ENCODE assay signal across 1 cellular context in the genomic region with DNA sequence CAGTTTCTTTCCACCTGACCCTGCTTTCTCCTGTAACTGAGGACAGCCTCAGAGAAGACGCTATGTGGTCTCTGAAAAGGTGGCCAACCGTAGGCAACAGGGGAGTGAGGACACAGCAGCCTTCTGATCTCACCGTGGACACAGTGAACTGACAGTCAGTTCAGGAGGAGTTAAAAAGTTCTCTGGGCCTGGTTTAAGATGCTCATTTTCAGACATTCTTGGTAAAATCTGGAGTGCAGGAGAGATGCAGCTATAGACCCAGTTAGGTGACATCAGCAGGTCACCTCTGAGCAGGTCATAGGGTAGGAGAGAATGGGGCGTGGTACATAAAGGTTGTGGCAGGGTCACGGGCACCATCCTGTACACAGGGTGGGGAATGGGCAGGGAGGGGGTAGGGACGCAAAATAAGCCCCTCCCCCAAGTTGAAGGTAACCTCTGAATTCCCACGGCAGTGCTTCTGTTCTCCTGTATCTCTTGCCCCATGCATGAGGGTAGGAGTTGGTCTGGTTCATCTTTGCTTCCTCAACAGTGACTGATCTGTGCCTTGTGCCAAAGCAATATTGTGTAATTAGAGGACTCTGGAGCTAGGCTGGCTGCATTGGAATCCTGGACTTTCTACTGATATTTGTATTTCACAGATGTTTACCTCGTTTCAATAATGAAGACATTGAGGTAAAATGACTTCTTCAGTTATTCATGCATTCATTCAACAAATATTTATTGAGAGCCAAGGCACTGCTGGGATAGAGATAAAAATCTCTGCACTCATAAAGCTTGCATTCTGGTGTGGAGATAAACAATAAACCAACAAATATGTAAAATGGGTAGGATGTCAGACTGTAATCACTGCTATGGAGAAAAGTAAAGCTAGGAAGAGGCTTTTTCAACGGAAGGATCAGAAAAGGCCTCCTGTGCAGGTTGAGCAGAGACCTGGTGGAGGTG.
TF ChIP-seq lines count a peak whose summit lies in the region.

No MANE protein-coding gene starts in this region.

TF ChIP-seq in HepG2, 621 proteins besides CTCF, POLR2A, EP300 and RAD21 (continued from another document):
- no peak for TF ChIP-seq ZNF614 (CRISPR knock-in tag; IDR thresholded peaks at IDR 0.05; ENCODE audit: borderline replicate concordance)
- no peak for TF ChIP-seq ZMAT3 (CRISPR knock-in tag; conservative IDR thresholded peaks at IDR 0.05)
- TF ChIP-seq AFF4 (CRISPR knock-in tag; IDR thresholded peaks at IDR 0.05): no peak
- TF ChIP-seq POGZ (CRISPR knock-in tag; IDR thresholded peaks at IDR 0.05): no peak
- TF ChIP-seq PCBP2 (optimal IDR thresholded peaks at IDR 0.05; ENCODE audit: low read depth, low read length, poor library complexity, severe bottlenecking): no peak
- TF ChIP-seq, protein P1, sequence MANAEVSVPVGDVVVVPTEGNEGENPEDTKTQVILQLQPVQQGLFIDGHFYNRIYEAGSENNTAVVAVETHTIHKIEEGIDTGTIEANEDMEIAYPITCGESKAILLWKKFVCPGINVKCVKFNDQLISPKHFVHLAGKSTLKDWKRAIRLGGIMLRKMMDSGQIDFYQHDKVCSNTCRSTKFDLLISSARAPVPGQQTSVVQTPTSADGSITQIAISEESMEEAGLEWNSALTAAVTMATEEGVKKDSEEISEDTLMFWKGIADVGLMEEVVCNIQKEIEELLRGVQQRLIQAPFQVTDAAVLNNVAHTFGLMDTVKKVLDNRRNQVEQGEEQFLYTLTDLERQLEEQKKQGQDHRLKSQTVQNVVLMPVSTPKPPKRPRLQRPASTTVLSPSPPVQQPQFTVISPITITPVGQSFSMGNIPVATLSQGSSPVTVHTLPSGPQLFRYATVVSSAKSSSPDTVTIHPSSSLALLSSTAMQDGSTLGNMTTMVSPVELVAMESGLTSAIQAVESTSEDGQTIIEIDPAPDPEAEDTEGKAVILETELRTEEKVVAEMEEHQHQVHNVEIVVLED (CRISPR knock-in tag; IDR thresholded peaks at IDR 0.05; ENCODE audit: borderline replicate concordance): no peak
- TF ChIP-seq AGO2 (optimal IDR thresholded peaks at IDR 0.05; ENCODE audit: low read depth, low read length): no peak
- TF ChIP-seq ZNF7 (CRISPR knock-in tag; IDR thresholded peaks at IDR 0.05): no peak
- no peak for TF ChIP-seq HNRNPK (IDR thresholded peaks at IDR 0.05; ENCODE audit: low read depth, low read length, poor library complexity, severe bottlenecking)
- TF ChIP-seq, protein P2, sequence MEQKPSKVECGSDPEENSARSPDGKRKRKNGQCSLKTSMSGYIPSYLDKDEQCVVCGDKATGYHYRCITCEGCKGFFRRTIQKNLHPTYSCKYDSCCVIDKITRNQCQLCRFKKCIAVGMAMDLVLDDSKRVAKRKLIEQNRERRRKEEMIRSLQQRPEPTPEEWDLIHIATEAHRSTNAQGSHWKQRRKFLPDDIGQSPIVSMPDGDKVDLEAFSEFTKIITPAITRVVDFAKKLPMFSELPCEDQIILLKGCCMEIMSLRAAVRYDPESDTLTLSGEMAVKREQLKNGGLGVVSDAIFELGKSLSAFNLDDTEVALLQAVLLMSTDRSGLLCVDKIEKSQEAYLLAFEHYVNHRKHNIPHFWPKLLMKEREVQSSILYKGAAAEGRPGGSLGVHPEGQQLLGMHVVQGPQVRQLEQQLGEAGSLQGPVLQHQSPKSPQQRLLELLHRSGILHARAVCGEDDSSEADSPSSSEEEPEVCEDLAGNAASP (CRISPR knock-in tag; IDR thresholded peaks at IDR 0.05; ENCODE audit: borderline replicate concordance): peak; percentile 51; the same call in 1 of the 2 replicates
- no peak for TF ChIP-seq ZNF720 (CRISPR knock-in tag; IDR thresholded peaks at IDR 0.05)
- TF ChIP-seq HNRNPH1 (optimal IDR thresholded peaks at IDR 0.05; ENCODE audit: low read depth, low read length): no peak
- TF ChIP-seq, protein P3, sequence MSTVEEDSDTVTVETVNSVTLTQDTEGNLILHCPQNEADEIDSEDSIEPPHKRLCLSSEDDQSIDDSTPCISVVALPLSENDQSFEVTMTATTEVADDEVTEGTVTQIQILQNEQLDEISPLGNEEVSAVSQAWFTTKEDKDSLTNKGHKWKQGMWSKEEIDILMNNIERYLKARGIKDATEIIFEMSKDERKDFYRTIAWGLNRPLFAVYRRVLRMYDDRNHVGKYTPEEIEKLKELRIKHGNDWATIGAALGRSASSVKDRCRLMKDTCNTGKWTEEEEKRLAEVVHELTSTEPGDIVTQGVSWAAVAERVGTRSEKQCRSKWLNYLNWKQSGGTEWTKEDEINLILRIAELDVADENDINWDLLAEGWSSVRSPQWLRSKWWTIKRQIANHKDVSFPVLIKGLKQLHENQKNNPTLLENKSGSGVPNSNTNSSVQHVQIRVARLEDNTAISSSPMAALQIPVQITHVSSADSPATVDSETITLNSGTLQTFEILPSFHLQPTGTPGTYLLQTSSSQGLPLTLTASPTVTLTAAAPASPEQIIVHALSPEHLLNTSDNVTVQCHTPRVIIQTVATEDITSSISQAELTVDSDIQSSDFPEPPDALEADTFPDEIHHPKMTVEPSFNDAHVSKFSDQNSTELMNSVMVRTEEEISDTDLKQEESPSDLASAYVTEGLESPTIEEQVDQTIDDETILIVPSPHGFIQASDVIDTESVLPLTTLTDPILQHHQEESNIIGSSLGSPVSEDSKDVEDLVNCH (CRISPR knock-in tag; IDR thresholded peaks at IDR 0.05): no peak
- TF ChIP-seq HHEX (CRISPR knock-in tag; IDR thresholded peaks at IDR 0.05): no peak
- TF ChIP-seq PHF20 (CRISPR knock-in tag; IDR thresholded peaks at IDR 0.05): no peak
- peak; percentile 90; the same call in 1 of the 2 replicates for TF ChIP-seq ZNF710 (CRISPR knock-in tag; IDR thresholded peaks at IDR 0.05; ENCODE audit: borderline replicate concordance)
- TF ChIP-seq ZNF205 (CRISPR knock-in tag; IDR thresholded peaks at IDR 0.05): peak; percentile 100
- TF ChIP-seq MEIS2 (CRISPR knock-in tag; IDR thresholded peaks at IDR 0.05): no peak
- no peak for TF ChIP-seq ZNF703 (CRISPR knock-in tag; IDR thresholded peaks at IDR 0.05; ENCODE audit: borderline replicate concordance)
- TF ChIP-seq KDM5A (IDR thresholded peaks at IDR 0.05; ENCODE audit: borderline replicate concordance, low read length): no peak
- no peak for TF ChIP-seq ZNF10 (CRISPR knock-in tag; IDR thresholded peaks at IDR 0.05; ENCODE audit: borderline replicate concordance, low read depth)
- no peak for TF ChIP-seq ZNF136 (CRISPR knock-in tag; IDR thresholded peaks at IDR 0.05; ENCODE audit: low read depth)
- TF ChIP-seq, protein P4, sequence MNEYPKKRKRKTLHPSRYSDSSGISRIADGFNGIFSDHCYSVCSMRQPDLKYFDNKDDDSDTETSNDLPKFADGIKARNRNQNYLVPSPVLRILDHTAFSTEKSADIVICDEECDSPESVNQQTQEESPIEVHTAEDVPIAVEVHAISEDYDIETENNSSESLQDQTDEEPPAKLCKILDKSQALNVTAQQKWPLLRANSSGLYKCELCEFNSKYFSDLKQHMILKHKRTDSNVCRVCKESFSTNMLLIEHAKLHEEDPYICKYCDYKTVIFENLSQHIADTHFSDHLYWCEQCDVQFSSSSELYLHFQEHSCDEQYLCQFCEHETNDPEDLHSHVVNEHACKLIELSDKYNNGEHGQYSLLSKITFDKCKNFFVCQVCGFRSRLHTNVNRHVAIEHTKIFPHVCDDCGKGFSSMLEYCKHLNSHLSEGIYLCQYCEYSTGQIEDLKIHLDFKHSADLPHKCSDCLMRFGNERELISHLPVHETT (CRISPR knock-in tag; conservative IDR thresholded peaks at IDR 0.05): no peak
- TF ChIP-seq POLR2AphosphoS5 (IDR thresholded peaks at IDR 0.05; ENCODE audit: low read depth, low read length): no peak
- TF ChIP-seq, protein P5, sequence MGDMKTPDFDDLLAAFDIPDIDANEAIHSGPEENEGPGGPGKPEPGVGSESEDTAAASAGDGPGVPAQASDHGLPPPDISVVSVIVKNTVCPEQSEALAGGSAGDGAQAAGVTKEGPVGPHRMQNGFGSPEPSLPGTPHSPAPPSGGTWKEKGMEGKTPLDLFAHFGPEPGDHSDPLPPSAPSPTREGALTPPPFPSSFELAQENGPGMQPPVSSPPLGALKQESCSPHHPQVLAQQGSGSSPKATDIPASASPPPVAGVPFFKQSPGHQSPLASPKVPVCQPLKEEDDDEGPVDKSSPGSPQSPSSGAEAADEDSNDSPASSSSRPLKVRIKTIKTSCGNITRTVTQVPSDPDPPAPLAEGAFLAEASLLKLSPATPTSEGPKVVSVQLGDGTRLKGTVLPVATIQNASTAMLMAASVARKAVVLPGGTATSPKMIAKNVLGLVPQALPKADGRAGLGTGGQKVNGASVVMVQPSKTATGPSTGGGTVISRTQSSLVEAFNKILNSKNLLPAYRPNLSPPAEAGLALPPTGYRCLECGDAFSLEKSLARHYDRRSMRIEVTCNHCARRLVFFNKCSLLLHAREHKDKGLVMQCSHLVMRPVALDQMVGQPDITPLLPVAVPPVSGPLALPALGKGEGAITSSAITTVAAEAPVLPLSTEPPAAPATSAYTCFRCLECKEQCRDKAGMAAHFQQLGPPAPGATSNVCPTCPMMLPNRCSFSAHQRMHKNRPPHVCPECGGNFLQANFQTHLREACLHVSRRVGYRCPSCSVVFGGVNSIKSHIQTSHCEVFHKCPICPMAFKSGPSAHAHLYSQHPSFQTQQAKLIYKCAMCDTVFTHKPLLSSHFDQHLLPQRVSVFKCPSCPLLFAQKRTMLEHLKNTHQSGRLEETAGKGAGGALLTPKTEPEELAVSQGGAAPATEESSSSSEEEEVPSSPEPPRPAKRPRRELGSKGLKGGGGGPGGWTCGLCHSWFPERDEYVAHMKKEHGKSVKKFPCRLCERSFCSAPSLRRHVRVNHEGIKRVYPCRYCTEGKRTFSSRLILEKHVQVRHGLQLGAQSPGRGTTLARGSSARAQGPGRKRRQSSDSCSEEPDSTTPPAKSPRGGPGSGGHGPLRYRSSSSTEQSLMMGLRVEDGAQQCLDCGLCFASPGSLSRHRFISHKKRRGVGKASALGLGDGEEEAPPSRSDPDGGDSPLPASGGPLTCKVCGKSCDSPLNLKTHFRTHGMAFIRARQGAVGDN (CRISPR knock-in tag; IDR thresholded peaks at IDR 0.05): no peak; the same call in 1 of the 2 replicates
- TF ChIP-seq TFE3 (CRISPR knock-in tag; IDR thresholded peaks at IDR 0.05): peak; percentile 12; the same call in 1 of the 2 replicates
- TF ChIP-seq, protein P6, sequence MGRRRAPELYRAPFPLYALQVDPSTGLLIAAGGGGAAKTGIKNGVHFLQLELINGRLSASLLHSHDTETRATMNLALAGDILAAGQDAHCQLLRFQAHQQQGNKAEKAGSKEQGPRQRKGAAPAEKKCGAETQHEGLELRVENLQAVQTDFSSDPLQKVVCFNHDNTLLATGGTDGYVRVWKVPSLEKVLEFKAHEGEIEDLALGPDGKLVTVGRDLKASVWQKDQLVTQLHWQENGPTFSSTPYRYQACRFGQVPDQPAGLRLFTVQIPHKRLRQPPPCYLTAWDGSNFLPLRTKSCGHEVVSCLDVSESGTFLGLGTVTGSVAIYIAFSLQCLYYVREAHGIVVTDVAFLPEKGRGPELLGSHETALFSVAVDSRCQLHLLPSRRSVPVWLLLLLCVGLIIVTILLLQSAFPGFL (CRISPR knock-in tag; IDR thresholded peaks at IDR 0.05): no peak
- TF ChIP-seq ZNF17 (CRISPR knock-in tag; IDR thresholded peaks at IDR 0.05): no peak
- TF ChIP-seq ELF1 (CRISPR knock-in tag; IDR thresholded peaks at IDR 0.05): no peak
- TF ChIP-seq AGO1 (IDR thresholded peaks at IDR 0.05; ENCODE audit: low read depth, low read length, poor library complexity, severe bottlenecking): no peak
- TF ChIP-seq ZNF143 (CRISPR knock-in tag; IDR thresholded peaks at IDR 0.05): no peak
